Comparison of ENCODE assay signal across 18 cellular contexts in genomic region chr15:91426412-91426811, GRCh38.
DNase-seq lines count a peak whose midpoint lies in the region; ATAC-seq and TF ChIP-seq lines count a peak whose summit lies in the region.
"Had no signal": no experiment of that assay in that cellular context is flagged by ENCODE, and none has a peak within 500 bp of the region (broad histone marks: within the 10 kb centered on the region; RNA-seq: fewer than 3 reads in every experiment).

No MANE protein-coding gene starts in this region.

- no peaks in the 10 kb centered on the region for H3K9me3 ChIP-seq in breast epithelium
- H3K9me3 ChIP-seq in PC-3 (ENCODE audit: low read length): no peaks in the 10 kb centered on the region
- no peaks in the 10 kb centered on the region for H3K9me3 ChIP-seq in ascending aorta
- H3K9me3 ChIP-seq: Caco-2, tibial artery had no signal

- DNase-seq in MCF 10A (ENCODE audit: unreplicated experiment) (peak; percentile 33), breast epithelium (ENCODE audit: low spot score in 2 of 2) (no peak), PC-3 (peak; percentile 19), non-pigmented ciliary epithelial cell (ENCODE audit: low read depth) (peak; percentile 6), AG20443 (ENCODE audit: low spot score) (no peak), ascending aorta (ENCODE audit: low spot score in 2 of 2) (no peak)
- DNase-seq in central memory CD8-positive, alpha-beta T cell (ENCODE audit: low spot score in 2 of 2): peak in 1 of 2 donors; percentile 10
- DNase-seq: activated CD8-positive, alpha-beta memory T cell treated with anti-CD3 and anti-CD28 coated beads, Interleukin-2, amount 10 ng/mL, durations not matched to agents 7 days and 5 days; Caco-2; caudate nucleus; effector CD8-positive, alpha-beta T cell; left colon; NCI-H1694 treated with DMSO at 0.1 percent for 48 hours; nucleus accumbens; right cardiac atrium; tibial artery; WERI-Rb-1 had no signal

- POLR2A ChIA-PET in MCF 10A (lab: Yijun Ruan, JAX): no interaction called here
- POLR2A ChIA-PET in PC-3 (lab: Charles Lee; ENCODE audit: unreplicated experiment): no interaction called here

- H3K4me1 ChIP-seq in breast epithelium (no peaks in the 10 kb centered on the region), PC-3 (ENCODE audit: insufficient read depth, low read length) (no peaks in the 10 kb centered on the region), ascending aorta (no peaks in the 10 kb centered on the region)
- H3K4me1 ChIP-seq: Caco-2, tibial artery had no signal

- no peaks in the 10 kb centered on the region for H3K27me3 ChIP-seq in breast epithelium
- peaks cover 11% of the 10 kb centered on the region for H3K27me3 ChIP-seq in PC-3 (ENCODE audit: low read length)
- H3K27me3 ChIP-seq in ascending aorta: no peaks in the 10 kb centered on the region
- H3K27me3 ChIP-seq: tibial artery had no signal

- H3K9me2 ChIP-seq in PC-3 (replicated peaks; ENCODE audit: low read length): no peaks in the 10 kb centered on the region

- no peaks in the 10 kb centered on the region for H4K20me1 ChIP-seq in PC-3 (ENCODE audit: low read length)

- H3K36me3 ChIP-seq in breast epithelium: no peaks in the 10 kb centered on the region
- no peaks in the 10 kb centered on the region for H3K36me3 ChIP-seq in PC-3 (ENCODE audit: low read depth, low read length)
- H3K36me3 ChIP-seq in ascending aorta: no peaks in the 10 kb centered on the region
- H3K36me3 ChIP-seq: tibial artery, WERI-Rb-1 had no signal

- no peak overlapping the region for H3K4me2 ChIP-seq in PC-3 (ENCODE audit: low read length)

- no peaks in the 10 kb centered on the region for H3K79me2 ChIP-seq in PC-3 (ENCODE audit: low read length)

- ATAC-seq in PC-3 (no peak), GM18517 (IDR thresholded peaks at IDR 0.05; ENCODE audit: unreplicated experiment) (no peak)
- peak; percentile 57 for ATAC-seq in central memory CD8-positive, alpha-beta T cell (replicated peaks; ENCODE audit: extremely low read depth, poor library complexity, severe bottlenecking)
- ATAC-seq: activated CD8-positive, alpha-beta memory T cell treated with anti-CD3 and anti-CD28 coated beads, Interleukin-2, amount 10 ng/mL, durations not matched to agents 7 days and 5 days; left colon; right cardiac atrium had no signal

- H3F3A ChIP-seq in PC-3 (ENCODE audit: low read length, unreplicated experiment): no peaks in the 10 kb centered on the region

- no peak overlapping the region for H3K27ac Mint-ChIP-seq in MCF 10A (ENCODE audit: low read depth, unreplicated experiment)
- H3K27ac Mint-ChIP-seq in central memory CD8-positive, alpha-beta T cell (ENCODE audit: low read depth): no peak overlapping the region
- H3K27ac Mint-ChIP-seq: activated CD8-positive, alpha-beta memory T cell treated with anti-CD3 and anti-CD28 coated beads, Interleukin-2, amount 10 ng/mL, durations not matched to agents 7 days and 5 days had no signal

- H3K9ac ChIP-seq in PC-3 (ENCODE audit: low read length): no peak overlapping the region

- CTCF ChIA-PET in MCF 10A (lab: Yijun Ruan, JAX) (interaction anchor here (0.6 kb wide), 1 partner anchor 645 kb away, joined by 3 read pairs; no protein-coding TSS in a partner anchor), PC-3 (lab: Charles Lee) (no interaction called here)

- no peak for TF ChIP-seq POLR2A in breast epithelium (IDR thresholded peaks at IDR 0.05)

- no TSS peak for BruUV-seq in MCF 10A (replicated peaks; lab: Mats Ljungman, UMichigan)
- no TSS peak for BruUV-seq in PC-3 (replicated peaks; lab: Mats Ljungman, UMichigan)

- no peaks in the 10 kb centered on the region for H3K4me1 Mint-ChIP-seq in MCF 10A (ENCODE audit: insufficient read depth, unreplicated experiment)
- H3K4me1 Mint-ChIP-seq in central memory CD8-positive, alpha-beta T cell: peaks cover 52% of the 10 kb centered on the region

- H2AFZ ChIP-seq in PC-3 (ENCODE audit: low read length): no peak overlapping the region

- H3K27me3 Mint-ChIP-seq in MCF 10A (ENCODE audit: insufficient read depth, unreplicated experiment): peaks cover 11% of the 10 kb centered on the region
- no peaks in the 10 kb centered on the region for H3K27me3 Mint-ChIP-seq in central memory CD8-positive, alpha-beta T cell

- no peak overlapping the region for H3K27ac ChIP-seq in breast epithelium
- no peak overlapping the region for H3K27ac ChIP-seq in PC-3 (ENCODE audit: low read length)
- no peak overlapping the region for H3K27ac ChIP-seq in ascending aorta
- H3K27ac ChIP-seq: tibial artery, WERI-Rb-1 had no signal

- no peak overlapping the region for H3K4me3 Mint-ChIP-seq in MCF 10A (ENCODE audit: unreplicated experiment)
- no peak overlapping the region for H3K4me3 Mint-ChIP-seq in central memory CD8-positive, alpha-beta T cell
- H3K4me3 Mint-ChIP-seq: activated CD8-positive, alpha-beta memory T cell treated with anti-CD3 and anti-CD28 coated beads, Interleukin-2, amount 10 ng/mL, durations not matched to agents 7 days and 5 days had no signal

- H3K9me3 Mint-ChIP-seq in MCF 10A (ENCODE audit: unreplicated experiment): no peaks in the 10 kb centered on the region
- H3K9me3 Mint-ChIP-seq in central memory CD8-positive, alpha-beta T cell: no peaks in the 10 kb centered on the region

- TF ChIP-seq CTCF in MCF 10A (IDR thresholded peaks at IDR 0.05; ENCODE audit: unreplicated experiment) (no peak), breast epithelium (IDR thresholded peaks at IDR 0.05) (no peak), PC-3 (conservative IDR thresholded peaks at IDR 0.05; ENCODE audit: low read depth, low read length) (no peak), ascending aorta (IDR thresholded peaks at IDR 0.05) (no peak)

- no peak overlapping the region for H3K4me3 ChIP-seq in breast epithelium
- no peak overlapping the region for H3K4me3 ChIP-seq in PC-3 (ENCODE audit: low read length)
- H3K4me3 ChIP-seq in ascending aorta: no peak overlapping the region
- H3K4me3 ChIP-seq: tibial artery had no signal

- intact Hi-C loops in MCF 10A (cut with micrococcal nuclease): no loop called here
- intact Hi-C loops in breast epithelium (cut with DNase I; ENCODE audit: low total_unique reads): loop anchor here (10.0 kb wide), 1 partner anchor 58 kb away; no protein-coding TSS in a partner anchor
- intact Hi-C loops in PC-3 (cut with micrococcal nuclease): no loop called here
- intact Hi-C loops in ascending aorta (cut with DNase I): no loop called here

- peaks cover 7% of the 10 kb centered on the region for H3K36me3 Mint-ChIP-seq in MCF 10A (ENCODE audit: insufficient read depth, unreplicated experiment)
- H3K36me3 Mint-ChIP-seq in central memory CD8-positive, alpha-beta T cell (ENCODE audit: insufficient read depth): peaks cover 2% of the 10 kb centered on the region

Comparison
In these comparisons a context has a peak if more than half of its experiments do, and no peak if none do; other contexts are left out.
1. DNase-seq: peak in MCF 10A (single experiment), PC-3 (single experiment) and non-pigmented ciliary epithelial cell (single experiment); none in breast epithelium (0 of 2), AG20443 (single experiment) and ascending aorta (0 of 2).